21 cellular contexts compared by ENCODE assay signal in the genomic region with DNA sequence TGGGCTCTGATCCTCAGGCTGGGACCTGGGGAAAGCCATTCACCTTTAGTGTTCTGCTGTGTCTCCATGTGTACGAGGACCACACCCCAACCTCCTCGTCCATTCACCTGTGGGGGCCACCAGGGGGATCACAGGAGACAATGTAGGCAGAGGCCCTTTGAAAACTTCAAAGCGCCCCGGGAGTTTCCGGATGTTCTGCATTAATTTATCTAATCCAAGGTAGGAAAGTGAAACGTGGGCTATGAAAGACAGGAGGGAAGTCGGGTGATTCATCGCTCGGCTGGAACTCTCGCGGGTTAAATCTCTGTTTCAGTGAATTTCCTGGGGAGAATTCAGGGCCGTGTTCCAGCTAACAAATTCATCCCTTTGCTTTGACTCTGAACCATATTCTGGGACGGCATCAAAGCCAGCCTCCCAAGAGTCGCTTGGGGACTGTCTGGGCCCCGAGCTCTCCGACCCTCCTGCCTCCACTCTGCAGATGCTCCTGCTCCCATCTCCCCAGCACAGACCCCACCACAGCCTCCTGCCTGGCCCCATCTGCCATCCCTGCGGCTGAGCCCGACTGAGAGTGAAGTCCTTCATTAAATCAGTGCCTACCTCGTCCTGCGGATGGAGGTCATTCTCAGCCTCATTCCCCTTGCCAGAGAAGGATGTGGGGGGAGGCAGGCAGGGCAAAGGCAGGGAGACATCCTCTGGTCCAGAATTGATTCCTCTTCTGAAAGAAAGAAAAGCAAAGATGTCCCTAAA.
A peak's percentile ranks its signal among the peaks of the same experiment; 100 is the strongest.
DNase-seq lines count a peak whose midpoint lies in the region; ATAC-seq, FAIRE-seq and TF ChIP-seq lines count a peak whose summit lies in the region.
"Had no signal": no experiment of that assay in that cellular context is flagged by ENCODE, and none has a peak within 500 bp of the region (broad histone marks: within the 10 kb centered on the region; RNA-seq: fewer than 3 reads in every experiment).

No MANE protein-coding gene starts in this region.

- TF ChIP-seq CTCF in GM23338 (conservative IDR thresholded peaks at IDR 0.05; ENCODE audit: low read depth in 2 of 2) (no peak), astrocyte (IDR thresholded peaks at IDR 0.05; ENCODE audit: insufficient read depth, low read depth, low read length) (no peak), left lung (IDR thresholded peaks at IDR 0.05) (no peak)

- DNase-seq in A172 (ENCODE audit: low spot score) (peak; percentile 71), GM23338 (ENCODE audit: low spot score) (no peak), astrocyte (ENCODE audit: low read depth) (peak; percentile 48), head of caudate nucleus (peak in 38 of 42 donors; percentile 5 to 81 (median 48)), midbrain (lab: John Stamatoyannopoulos, UW) (no peak), left lung (no peak)
- DNase-seq in activated T-cell treated with anti-CD3 and anti-CD28 coated beads, Interleukin-2, amount 50 U/mL, for 48 hours = no peak
- DNase-seq: activated CD4-positive, alpha-beta T cell treated with anti-CD3 and anti-CD28 coated beads, Interleukin-2, amount 10 ng/mL, durations not matched to agents 7 days and 5 days; effector memory CD4-positive, alpha-beta T cell; GOT3; NCI-H1048; NK-92 treated with Interleukin-12 subunit alpha and Interleukin-12 subunit beta, amount 100 ng/mL, for 24 hours; SHP77 treated with DMSO at 0.1 percent for 48 hours had no signal

- H3K4me1 ChIP-seq in GM23338 (ENCODE audit: insufficient read depth) (no peaks in the 10 kb centered on the region), astrocyte (ENCODE audit: insufficient read depth, low read length) (peaks cover 3% of the 10 kb centered on the region), left lung (no peaks in the 10 kb centered on the region)
- H3K4me1 ChIP-seq: upper lobe of left lung had no signal

- H3K9me3 ChIP-seq in astrocyte (ENCODE audit: insufficient read depth, low read depth, low read length) (no peaks in the 10 kb centered on the region), left lung (no peaks in the 10 kb centered on the region)
- H3K9me3 ChIP-seq: neutrophil, upper lobe of left lung had no signal

- H3K36me3 Mint-ChIP-seq in GM23338 (ENCODE audit: low read depth) (peaks cover 3% of the 10 kb centered on the region; the same call in 2 of the 3 replicates), astrocyte (ENCODE audit: low read depth, unreplicated experiment) (no peaks in the 10 kb centered on the region)

- no peaks in the 10 kb centered on the region for H3K9me2 ChIP-seq in GM23338 (ENCODE audit: insufficient read depth)

- H3K4me1 Mint-ChIP-seq in GM23338 (peaks cover 10% of the 10 kb centered on the region), astrocyte (ENCODE audit: low read depth, unreplicated experiment) (peaks cover 3% of the 10 kb centered on the region)

- no peak for FAIRE-seq in astrocyte (lab: Jason Lieb, UNC)
- FAIRE-seq: frontal cortex had no signal

- H2AFZ ChIP-seq in GM23338 (peak overlapping the region; percentile 74; the same call in 1 of the 2 replicates), astrocyte (ENCODE audit: low read depth, low read length) (peak overlapping the region; percentile 56)

- no peaks in the 10 kb centered on the region for H3F3A ChIP-seq in GM23338 (replicated peaks; ENCODE audit: low read depth)

- no peaks in the 10 kb centered on the region for H4K20me1 ChIP-seq in GM23338 (replicated peaks; ENCODE audit: insufficient read depth)
- H4K20me1 ChIP-seq in astrocyte (ENCODE audit: insufficient read depth, low read length) = no peaks in the 10 kb centered on the region

- peak overlapping the region; percentile 17 for H3K9ac ChIP-seq in astrocyte (ENCODE audit: low read length)

- H3K4me3 ChIP-seq in GM23338 (no peak overlapping the region), astrocyte (ENCODE audit: insufficient read depth, low read depth, low read length) (no peak overlapping the region), left lung (no peak overlapping the region)
- H3K4me3 ChIP-seq: upper lobe of left lung had no signal

- no peak overlapping the region for H3K4me2 ChIP-seq in GM23338
- peak overlapping the region; percentile 73 for H3K4me2 ChIP-seq in astrocyte (ENCODE audit: low read length)

- ATAC-seq in GM23338 = no peak
- no peak for ATAC-seq in HG02870 (IDR thresholded peaks at IDR 0.05; ENCODE audit: unreplicated experiment)
- no peak for ATAC-seq in left lung
- ATAC-seq: activated T-helper 17 cell treated with anti-CD3 and anti-CD28 coated beads, Interleukin-2, amount 50 U/mL, for 72 hours; stimulated activated effector memory CD8-positive, alpha-beta T cell treated with anti-CD3 and anti-CD28 coated beads, Interleukin-12 subunit alpha, Interleukin-12 subunit beta, amount 100 ng/mL, for 72 hours had no signal

- H3K27me3 ChIP-seq in GM23338 (ENCODE audit: insufficient read depth) (no peaks in the 10 kb centered on the region), astrocyte (ENCODE audit: insufficient read depth, low read length) (no peaks in the 10 kb centered on the region), left lung (peaks cover 0 to 26% of the 10 kb centered on the region in 2 donors)
- H3K27me3 ChIP-seq: upper lobe of left lung had no signal

- H3K4me3 Mint-ChIP-seq in GM23338 = no peak overlapping the region
- H3K4me3 Mint-ChIP-seq in astrocyte (ENCODE audit: unreplicated experiment) = no peak overlapping the region
- H3K4me3 Mint-ChIP-seq: activated CD4-positive, alpha-beta T cell treated with anti-CD3 and anti-CD28 coated beads, Interleukin-2, amount 10 ng/mL, durations not matched to agents 7 days and 5 days; activated T-helper 17 cell treated with anti-CD3 and anti-CD28 coated beads, Interleukin-2, amount 50 U/mL, for 72 hours; brain; stimulated activated effector memory CD8-positive, alpha-beta T cell treated with anti-CD3 and anti-CD28 coated beads, Interleukin-12 subunit alpha, Interleukin-12 subunit beta, amount 100 ng/mL, for 72 hours had no signal

- no peaks in the 10 kb centered on the region for H3K27me3 Mint-ChIP-seq in GM23338 (ENCODE audit: insufficient read depth, low read depth, poor library complexity)
- H3K27me3 Mint-ChIP-seq in astrocyte (ENCODE audit: low read depth, unreplicated experiment) = peaks cover 8% of the 10 kb centered on the region
- H3K27me3 Mint-ChIP-seq: activated T-helper 17 cell treated with anti-CD3 and anti-CD28 coated beads, Interleukin-2, amount 50 U/mL, for 72 hours had no signal

- no peaks in the 10 kb centered on the region for H3K79me2 ChIP-seq in GM23338 (replicated peaks; ENCODE audit: insufficient read depth)
- H3K79me2 ChIP-seq in astrocyte (ENCODE audit: insufficient read depth, low read length) = no peaks in the 10 kb centered on the region

- intact Hi-C loops in head of caudate nucleus (cut with DNase I) = no loop called here
- intact Hi-C loops in left lung (cut with DNase I) = loop anchor here in 1 of 2 donors (10.0 kb wide), 1 partner anchor 273 kb away; no protein-coding TSS in a partner anchor

- H3K27ac Mint-ChIP-seq in GM23338 (no peak overlapping the region), astrocyte (ENCODE audit: unreplicated experiment) (peak overlapping the region; percentile 12)
- H3K27ac Mint-ChIP-seq: activated CD4-positive, alpha-beta T cell treated with anti-CD3 and anti-CD28 coated beads, Interleukin-2, amount 10 ng/mL, durations not matched to agents 7 days and 5 days; stimulated activated effector memory CD8-positive, alpha-beta T cell treated with anti-CD3 and anti-CD28 coated beads, Interleukin-12 subunit alpha, Interleukin-12 subunit beta, amount 100 ng/mL, for 72 hours had no signal

- H3K36me3 ChIP-seq in GM23338 (ENCODE audit: insufficient read depth) (no peaks in the 10 kb centered on the region), astrocyte (ENCODE audit: insufficient read depth, low read length) (no peaks in the 10 kb centered on the region), left lung (no peaks in the 10 kb centered on the region)
- H3K36me3 ChIP-seq: neutrophil, upper lobe of left lung had no signal

- H3K27ac ChIP-seq in GM23338 (ENCODE audit: low read depth) = no peak overlapping the region
- no peak overlapping the region for H3K27ac ChIP-seq in astrocyte (ENCODE audit: low read depth, low read length)
- no peak overlapping the region for H3K27ac ChIP-seq in left lung
- H3K27ac ChIP-seq: neutrophil, skin epidermis, upper lobe of left lung had no signal

- H3K9me3 Mint-ChIP-seq in GM23338 = peaks cover 16% of the 10 kb centered on the region
- H3K9me3 Mint-ChIP-seq in astrocyte (ENCODE audit: unreplicated experiment) = peaks cover 2% of the 10 kb centered on the region
- H3K9me3 Mint-ChIP-seq: activated CD4-positive, alpha-beta T cell treated with anti-CD3 and anti-CD28 coated beads, Interleukin-2, amount 10 ng/mL, durations not matched to agents 7 days and 5 days; activated T-helper 17 cell treated with anti-CD3 and anti-CD28 coated beads, Interleukin-2, amount 50 U/mL, for 72 hours; stimulated activated effector memory CD8-positive, alpha-beta T cell treated with anti-CD3 and anti-CD28 coated beads, Interleukin-12 subunit alpha, Interleukin-12 subunit beta, amount 100 ng/mL, for 72 hours had no signal

TF ChIP-seq in GM23338, 12 proteins besides CTCF, POLR2A, EP300 and RAD21:
- TF ChIP-seq CREB1 (CRISPR knock-in tag; IDR thresholded peaks at IDR 0.05; ENCODE audit: low read depth) = no peak

Comparison
In these comparisons a context has a peak if more than half of its experiments do, and no peak if none do; other contexts are left out.
1. DNase-seq: peak in A172 (single experiment), astrocyte (single experiment) and head of caudate nucleus (38 of 42); none in GM23338 (single experiment), midbrain (single experiment), left lung (0 of 2) and activated T-cell treated with anti-CD3 and anti-CD28 coated beads, Interleukin-2, amount 50 U/mL, for 48 hours (0 of 2).